1 cellular context compared by ENCODE assay signal in genomic region chr16:30650369-30651123, GRCh38.
A peak's percentile ranks its signal among the peaks of the same experiment; 100 is the strongest.
TF ChIP-seq lines count a peak whose summit lies in the region.

Gene PRR14 (plus strand): TSS chr16:30650960. CDS start chr16:30651646, 686 bp downstream.

TF ChIP-seq in H1, 55 proteins besides CTCF, POLR2A, EP300 and RAD21 (continued from another document):
- TF ChIP-seq CTBP2 (IDR thresholded peaks at IDR 0.05; ENCODE audit: borderline replicate concordance, insufficient read depth, insufficient read length, low read length) (peak; percentile 14), CEBPB (IDR thresholded peaks at IDR 0.05; ENCODE audit: low read depth, low read length) (peak; percentile 47), JUND (IDR thresholded peaks at IDR 0.05; ENCODE audit: low read length) (peak; percentile 77; the same call in 1 of the 2 replicates), TAF1 (IDR thresholded peaks at IDR 0.05; ENCODE audit: low read depth, low read length) (peak; percentile 58; the same call in 1 of the 2 replicates), YY1 (IDR thresholded peaks at IDR 0.05; ENCODE audit: low read depth, low read length) (peak; percentile 100), RFX5 (IDR thresholded peaks at IDR 0.05; ENCODE audit: borderline replicate concordance, low read depth, low read length) (no peak), SP4 (IDR thresholded peaks at IDR 0.05; ENCODE audit: low read length) (peak; percentile 51; the same call in 1 of the 2 replicates), E2F6 (IDR thresholded peaks at IDR 0.05) (peak; percentile 38; the same call in 1 of the 2 replicates), CBX8 (IDR thresholded peaks at IDR 0.05; ENCODE audit: borderline replicate concordance, low read depth, low read length) (no peak), FOSL1 (IDR thresholded peaks at IDR 0.05; ENCODE audit: insufficient read depth, low read depth, low read length) (no peak), KDM1A (IDR thresholded peaks at IDR 0.05; ENCODE audit: borderline replicate concordance, low read length) (no peak), TCF12 (IDR thresholded peaks at IDR 0.05; ENCODE audit: low read depth, low read length) (0 out of 2 replicates have a peak, but pooled peaks have one; percentile 15), NRF1 (IDR thresholded peaks at IDR 0.05; ENCODE audit: low read depth, low read length) (no peak), MAX (IDR thresholded peaks at IDR 0.05) (peak; percentile 61), BACH1 (IDR thresholded peaks at IDR 0.05; ENCODE audit: low read length) (peak; percentile 28; the same call in 1 of the 2 replicates), TAF7 (optimal IDR thresholded peaks at IDR 0.05; ENCODE audit: borderline replicate concordance, low read depth, low read length) (peak; percentile 14), ATF2 (IDR thresholded peaks at IDR 0.05; ENCODE audit: low read length) (peak; percentile 89), SIN3A (conservative IDR thresholded peaks at IDR 0.05 in 1 of 2, IDR thresholded peaks at IDR 0.05 in 1 of 2; ENCODE audit: low read depth in 1 of 2, low read length in 2 of 2) (peak; percentile 12 to 63; a peak in 1 of 4 replicates), PHF8 (conservative IDR thresholded peaks at IDR 0.05; ENCODE audit: low read depth, low read length) (0 out of 2 replicates have a peak, but pooled peaks have one; percentile 6), POLR2AphosphoS5 (IDR thresholded peaks at IDR 0.05; ENCODE audit: low read depth, low read length) (peak; percentile 17; the same call in 1 of the 2 replicates), NANOG (IDR thresholded peaks at IDR 0.05; ENCODE audit: insufficient read depth, low read depth, low read length, poor library complexity, severe bottlenecking) (no peak), BCL11A (IDR thresholded peaks at IDR 0.05; ENCODE audit: low read depth in 2 of 2, low read length in 2 of 2) (no peak), HDAC2 (IDR thresholded peaks at IDR 0.05; ENCODE audit: borderline replicate concordance in 1 of 2, low read depth in 2 of 2, low read length in 2 of 2) (no peak), SIX5 (IDR thresholded peaks at IDR 0.05; ENCODE audit: low read depth, low read length) (peak; percentile 77), SAP30 (IDR thresholded peaks at IDR 0.05; ENCODE audit: insufficient read depth, insufficient replicate concordance, low read length) (peak; percentile 51), CREB1 (IDR thresholded peaks at IDR 0.05) (peak; percentile 94), TBP (IDR thresholded peaks at IDR 0.05; ENCODE audit: low read depth, low read length) (peak; percentile 53; the same call in 1 of the 2 replicates), CHD2 (IDR thresholded peaks at IDR 0.05; ENCODE audit: low read length) (peak; percentile 89)
